ENCODE assay signal across 17 cellular contexts in genomic region chr13:67443901-67444300, GRCh38.
DNase-seq lines count a peak whose midpoint lies in the region; ATAC-seq, FAIRE-seq and TF ChIP-seq lines count a peak whose summit lies in the region.
"Had no signal": no experiment of that assay in that cellular context is flagged by ENCODE, and none has a peak within 500 bp of the region (broad histone marks: within the 10 kb centered on the region; RNA-seq: fewer than 3 reads in every experiment).

No MANE protein-coding gene starts in this region.

- no peak overlapping the region for H2AK5ac ChIP-seq in H1 (ENCODE audit: low read depth, low read length)

- H3K18ac ChIP-seq in H1 (ENCODE audit: extremely low read depth, low read length): no peak overlapping the region

- DNase-seq in A549 (ENCODE audit: low read depth in 1 of 2, low spot score in 1 of 2) (no peak), COR-L47 (lab: John Stamatoyannopoulos, UW) (peak; percentile 2), Karpas-422 (no peak), H1 (ENCODE audit: low read depth in 1 of 2, low spot score in 2 of 2) (no peak)
- DNase-seq: Calu3; CD4-positive, CD25-positive, alpha-beta regulatory T cell; CD8-positive, alpha-beta T cell; DMS79 treated with DMSO at 0.1 percent for 48 hours; GF-D8; GM23248; H9 had no signal

- H3K9ac ChIP-seq in Karpas-422 (ENCODE audit: low read length) (no peak overlapping the region), H1 (replicated peaks in 1 of 4; ENCODE audit: extremely low read depth in 1 of 4, low read depth in 3 of 4, low read length in 3 of 4) (no peak overlapping the region)
- H3K9ac ChIP-seq: BLaER1, GM23248 had no signal

- H3K36me3 ChIP-seq in Karpas-422 (ENCODE audit: insufficient read depth, low read length) (no peaks in the 10 kb centered on the region), H1 (ENCODE audit: control insufficient read depth in 2 of 4, insufficient read depth in 4 of 4, low read length in 3 of 4) (no peaks in the 10 kb centered on the region)
- H3K36me3 ChIP-seq: BLaER1 had no signal

- FAIRE-seq in A549 (lab: Jason Lieb, UNC): no peak
- FAIRE-seq in H1 (lab: Jason Lieb, UNC): no peak
- FAIRE-seq: GM12891, GM18507 had no signal

- H3K9me3 ChIP-seq in A549 (no peaks in the 10 kb centered on the region), Karpas-422 (ENCODE audit: low read length) (no peaks in the 10 kb centered on the region), H1 (ENCODE audit: insufficient read depth in 2 of 2, low read depth in 1 of 2, low read length in 1 of 2) (no peaks in the 10 kb centered on the region)
- H3K9me3 ChIP-seq: BLaER1 had no signal

- no peak overlapping the region for H4K91ac ChIP-seq in H1 (replicated peaks; ENCODE audit: insufficient read length, low read length)

- H3K4me1 ChIP-seq in A549 (no peaks in the 10 kb centered on the region), Karpas-422 (ENCODE audit: low read length) (no peaks in the 10 kb centered on the region), H1 (replicated peaks in 1 of 4; ENCODE audit: control insufficient read depth in 3 of 4, insufficient read depth in 4 of 4, low read length in 3 of 4) (no peaks in the 10 kb centered on the region)

- no peak overlapping the region for H2BK15ac ChIP-seq in H1 (ENCODE audit: low read length)

- no peak overlapping the region for H4K8ac ChIP-seq in H1 (ENCODE audit: extremely low read depth, insufficient read depth, low read length)

- TF ChIP-seq EP300 in A549 (IDR thresholded peaks at IDR 0.05) (no peak), H1 (IDR thresholded peaks at IDR 0.05; ENCODE audit: borderline replicate concordance in 1 of 2, low read depth in 2 of 2, low read length in 2 of 2) (no peak)

- TF ChIP-seq RAD21 in A549 (conservative IDR thresholded peaks at IDR 0.05 in 1 of 2, IDR thresholded peaks at IDR 0.05 in 1 of 2) (no peak), H1 (IDR thresholded peaks at IDR 0.05 in 1 of 2, conservative IDR thresholded peaks at IDR 0.05 in 1 of 2; ENCODE audit: low read depth in 2 of 2, low read length in 2 of 2) (no peak)

- CTCF ChIA-PET in A549 (lab: Yijun Ruan, JAX): no interaction called here
- CTCF ChIA-PET in H1 (lab: Charles Lee; ENCODE audit: partially characterized antibody): no interaction called here

- no peak overlapping the region for H2BK12ac ChIP-seq in H1 (ENCODE audit: low read depth, low read length)

- H3K23me2 ChIP-seq in H1 (ENCODE audit: low read depth, low read length): no peaks in the 10 kb centered on the region

- H3K9me2 ChIP-seq in Karpas-422 (replicated peaks; ENCODE audit: insufficient read depth, low read length): no peaks in the 10 kb centered on the region

- H3K14ac ChIP-seq in H1 (ENCODE audit: insufficient read length): no peak overlapping the region

- no peak overlapping the region for H3K23ac ChIP-seq in H1 (ENCODE audit: insufficient read length)

- 0 out of 2 replicates have a peak overlapping the region, but pooled peaks have one; percentile 52 for H2AFZ ChIP-seq in Karpas-422 (ENCODE audit: low read length)
- no peak overlapping the region for H2AFZ ChIP-seq in H1 (ENCODE audit: low read length)
- H2AFZ ChIP-seq: GM23248 had no signal

- TF ChIP-seq CTCF in A549 (IDR thresholded peaks at IDR 0.05) (no peak), H1 (IDR thresholded peaks at IDR 0.05; ENCODE audit: control extremely low read depth in 1 of 3, insufficient read depth in 1 of 3, low read depth in 1 of 3, low read length in 3 of 3) (no peak)

- H4K20me1 ChIP-seq in Karpas-422 (ENCODE audit: insufficient read depth, low read depth, low read length): no peaks in the 10 kb centered on the region
- no peaks in the 10 kb centered on the region for H4K20me1 ChIP-seq in H1 (replicated peaks in 1 of 2; ENCODE audit: control insufficient read depth in 1 of 2, insufficient read depth in 2 of 2, low read length in 2 of 2)
- H4K20me1 ChIP-seq: BLaER1 had no signal

- H3K27ac ChIP-seq in A549 (no peak overlapping the region), Karpas-422 (ENCODE audit: low read length) (no peak overlapping the region), H1 (ENCODE audit: low read depth, low read length) (no peak overlapping the region)
- H3K27ac ChIP-seq: BLaER1, C4-2B, GM23248 had no signal

- ATAC-seq in A549 (no peak), GM21526 (IDR thresholded peaks at IDR 0.05; ENCODE audit: low FRiP score, unreplicated experiment) (no peak), GM18861 (IDR thresholded peaks at IDR 0.05; ENCODE audit: unreplicated experiment) (no peak)
- ATAC-seq: CD8-positive, alpha-beta T cell had no signal

- no peak overlapping the region for H3K4ac ChIP-seq in H1 (replicated peaks; ENCODE audit: insufficient read length, low read depth, low read length)

- H3K4me3 ChIP-seq in A549: no peak overlapping the region
- H3K4me3 ChIP-seq in Karpas-422 (ENCODE audit: low read length): no peak overlapping the region
- no peak overlapping the region for H3K4me3 ChIP-seq in H1 (ENCODE audit: extremely low read depth in 1 of 4, insufficient read depth in 2 of 4, low read depth in 3 of 4, low read length in 4 of 4)
- H3K4me3 ChIP-seq: BLaER1, GM23248 had no signal

- no peaks in the 10 kb centered on the region for H3K79me2 ChIP-seq in Karpas-422 (ENCODE audit: low read length)
- H3K79me2 ChIP-seq in H1 (ENCODE audit: control insufficient read depth in 1 of 2, insufficient read depth in 2 of 2, low read length in 2 of 2): no peaks in the 10 kb centered on the region

- WGBS in A549 (ENCODE audit: missing lambda C conversion rate): 8% methylated on average over 2 of the region's 2 CpGs
- WGBS in H1 (ENCODE audit: extremely low coverage in 1 of 2, insufficient coverage in 1 of 2, insufficient read length in 1 of 2, insufficient replicate concordance in 2 of 2, low coverage in 1 of 2, low lambda C conversion rate in 2 of 2, missing lambda C conversion rate in 1 of 2), 2 experiments: 84% methylated on average over 2 of the region's 2 CpGs; no CpG with 5 or more reads in 1 of the 2 experiments

- H2BK5ac ChIP-seq in H1 (ENCODE audit: low read depth, low read length): no peak overlapping the region

- H3K56ac ChIP-seq in H1 (replicated peaks; ENCODE audit: insufficient read length, low read depth, low read length): no peak overlapping the region

- no peak for TF ChIP-seq POLR2A in A549 (IDR thresholded peaks at IDR 0.05; ENCODE audit: low read length)
- no peak for TF ChIP-seq POLR2A in H1 (IDR thresholded peaks at IDR 0.05; ENCODE audit: control extremely low read depth in 1 of 2, low read depth in 2 of 2, low read length in 2 of 2)

- H3K79me1 ChIP-seq in H1 (ENCODE audit: low read depth, low read length): no peaks in the 10 kb centered on the region

- POLR2A ChIA-PET in A549 (lab: Yijun Ruan, JAX): no interaction called here
- POLR2A ChIA-PET in H1 (lab: Charles Lee; ENCODE audit: partially characterized antibody): no interaction called here

- H4K5ac ChIP-seq in H1 (ENCODE audit: insufficient read length, low read depth, low read length): no peak overlapping the region

- H3K27me3 ChIP-seq in Karpas-422 (ENCODE audit: low read length): no peaks in the 10 kb centered on the region
- H3K27me3 ChIP-seq in H1 (replicated peaks in 1 of 4; ENCODE audit: control insufficient read depth in 3 of 4, extremely low read depth in 1 of 4, insufficient read depth in 3 of 4, low read length in 3 of 4): no peaks in the 10 kb centered on the region
- H3K27me3 ChIP-seq: BLaER1 had no signal

- H3K4me2 ChIP-seq in A549 (no peak overlapping the region), Karpas-422 (ENCODE audit: low read depth, low read length, poor library complexity, severe bottlenecking) (no peak overlapping the region), H1 (ENCODE audit: insufficient read depth in 1 of 2, low read depth in 2 of 2, low read length in 2 of 2) (no peak overlapping the region)
- H3K4me2 ChIP-seq: BLaER1 had no signal

- no peak overlapping the region for H2BK120ac ChIP-seq in H1 (replicated peaks; ENCODE audit: low read depth, low read length)

- no peak overlapping the region for H2BK20ac ChIP-seq in H1 (ENCODE audit: low read length)

TF ChIP-seq in A549, 52 proteins besides CTCF, POLR2A, EP300 and RAD21:
- TF ChIP-seq MAFK (IDR thresholded peaks at IDR 0.05; ENCODE audit: partially characterized antibody): peak; percentile 63
- no peak for TF ChIP-seq FOSL2 (IDR thresholded peaks at IDR 0.05)
- TF ChIP-seq FOSL2 (CRISPR knock-in tag; IDR thresholded peaks at IDR 0.05): no peak

TF ChIP-seq in H1, 55 proteins besides CTCF, POLR2A, EP300 and RAD21:
- TF ChIP-seq MAFK (IDR thresholded peaks at IDR 0.05; ENCODE audit: low read depth, low read length): 0 out of 2 replicates have a peak, but pooled peaks have one; percentile 24
- no peak for TF ChIP-seq HDAC2 (IDR thresholded peaks at IDR 0.05; ENCODE audit: borderline replicate concordance in 1 of 2, low read depth in 2 of 2, low read length in 2 of 2)

Comparison
In these comparisons a context has a peak if more than half of its experiments do, and no peak if none do; other contexts are left out.
1. Of the 18 proteins assayed by ChIP-seq in both H1 and A549: peak only in H1: none; only in A549: none; in both: MAFK; in neither: 17.